ENCODE assay signal across 29 cellular contexts in the genomic region with DNA sequence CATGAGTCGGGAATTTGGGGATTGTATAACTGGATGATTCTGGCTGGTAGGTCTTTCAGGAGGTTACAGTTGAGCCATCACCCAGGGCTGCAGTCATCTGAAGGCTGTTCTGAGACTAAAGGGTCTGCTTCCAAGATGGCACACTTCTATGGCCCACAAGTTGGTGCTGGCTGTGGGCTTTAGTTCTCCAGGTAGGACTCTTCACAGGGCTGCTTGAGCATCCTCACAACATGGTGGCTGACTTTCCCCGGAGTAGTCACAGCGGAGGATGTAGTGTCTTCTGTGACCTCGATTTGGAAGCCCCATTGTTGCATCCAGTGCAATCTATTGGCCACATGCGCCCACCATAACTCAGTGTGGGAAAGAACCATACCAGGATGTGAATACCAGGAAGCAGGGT.
"Had no signal": no experiment of that assay in that cellular context is flagged by ENCODE, and none has a peak within 500 bp of the region (broad histone marks: within the 10 kb centered on the region; RNA-seq: fewer than 3 reads in every experiment).

No MANE protein-coding gene starts in this region.

- H3K27ac Mint-ChIP-seq: activated CD4-positive, alpha-beta memory T cell treated with anti-CD3 and anti-CD28 coated beads for 36 hours; activated CD8-positive, alpha-beta memory T cell treated with anti-CD3 and anti-CD28 coated beads, Interleukin-2, amount 10 ng/mL, durations not matched to agents 7 days and 5 days; activated CD8-positive, alpha-beta T cell treated with anti-CD3 and anti-CD28 coated beads, Interleukin-2, amount 10 ng/mL, durations not matched to agents 7 days and 5 days; activated naive CD4-positive, alpha-beta T cell treated with anti-CD3 and anti-CD28 coated beads for 36 hours; activated naive CD4-positive, alpha-beta T cell treated with anti-CD3 and anti-CD28 coated beads, Interleukin-2, amount 50 U/mL, for 24 hours; activated naive CD8-positive, alpha-beta T cell treated with anti-CD3 and anti-CD28 coated beads for 36 hours; activated naive CD8-positive, alpha-beta T cell treated with anti-CD3 and anti-CD28 coated beads, Interleukin-2, amount 50 U/mL, for 24 hours; activated T-helper 1 cell treated with anti-CD3 and anti-CD28 coated beads, Interleukin-12 subunit alpha, Interleukin-12 subunit beta, Interleukin-2, Interleukin-4 antibody, amounts not matched to agents 30 ng/mL and 10 ng/mL and 1 ng/mL, durations not matched to agents 14 hours and 24 hours and 36 hours; activated T-helper 2 cell treated with anti-CD3 and anti-CD28 coated beads, Interferon-gamma antibody, Interleukin-2, Interleukin-4, amounts not matched to agents 10 μg/mL and 5 μg/mL and 100 μg/mL, durations not matched to agents 14 hours and 24 hours and 36 hours; brain had no signal

- H3K4me3 ChIP-seq: ascending aorta, breast epithelium, cardiac muscle cell, colonic mucosa, esophagus squamous epithelium, gastrocnemius medialis, heart left ventricle had no signal

- H3K4me1 ChIP-seq: ascending aorta, breast epithelium, colonic mucosa, esophagus squamous epithelium, gastrocnemius medialis had no signal

- DNase-seq: activated CD4-positive, alpha-beta memory T cell treated with anti-CD3 and anti-CD28 coated beads for 36 hours; activated CD4-positive, alpha-beta T cell treated with anti-CD3 and anti-CD28 coated beads for 1 hour; activated CD4-positive, alpha-beta T cell treated with anti-CD3 and anti-CD28 coated beads for 4 hours; activated CD8-positive, alpha-beta memory T cell treated with anti-CD3 and anti-CD28 coated beads, Interleukin-2, amount 10 ng/mL, durations not matched to agents 7 days and 5 days; activated CD8-positive, alpha-beta memory T cell treated with anti-CD3 and anti-CD28 coated beads, Interleukin-2, amount 50 U/mL, for 4 hours; activated CD8-positive, alpha-beta T cell treated with anti-CD3 and anti-CD28 coated beads, Interleukin-2, amount 10 ng/mL, durations not matched to agents 7 days and 5 days; activated effector memory CD4-positive, alpha-beta T cell treated with anti-CD3 and anti-CD28 coated beads, Interleukin-2, amount 50 U/mL, for 16 hours; activated naive CD4-positive, alpha-beta T cell treated with anti-CD3 and anti-CD28 coated beads for 36 hours; activated naive CD8-positive, alpha-beta T cell treated with anti-CD3 and anti-CD28 coated beads for 36 hours; activated naive CD8-positive, alpha-beta T cell treated with anti-CD3 and anti-CD28 coated beads, Interleukin-2, amount 50 U/mL, for 24 hours; activated T-cell treated with anti-CD3 and anti-CD28 coated beads, Interleukin-2, amount 50 U/mL, for 1 hour; activated T-cell treated with anti-CD3 and anti-CD28 coated beads, Interleukin-2, amount 50 U/mL, for 48 hours; central memory CD4-positive, alpha-beta T cell; cerebellar nuclear complex; colonic mucosa; effector CD8-positive, alpha-beta T cell; esophagus squamous epithelium; gastrocnemius medialis; glutamatergic neuron; heart left ventricle; T-helper 2 cell had no signal

- H3K27me3 Mint-ChIP-seq: activated naive CD4-positive, alpha-beta T cell treated with anti-CD3 and anti-CD28 coated beads, Interleukin-2, amount 50 U/mL, for 24 hours had no signal

- H3K4me1 Mint-ChIP-seq: brain had no signal

- H3K36me3 Mint-ChIP-seq: activated CD4-positive, alpha-beta memory T cell treated with anti-CD3 and anti-CD28 coated beads for 36 hours; activated CD8-positive, alpha-beta memory T cell treated with anti-CD3 and anti-CD28 coated beads, Interleukin-2, amount 10 ng/mL, durations not matched to agents 7 days and 5 days; activated naive CD4-positive, alpha-beta T cell treated with anti-CD3 and anti-CD28 coated beads, Interleukin-2, amount 50 U/mL, for 24 hours; activated naive CD8-positive, alpha-beta T cell treated with anti-CD3 and anti-CD28 coated beads for 36 hours had no signal

- H3K27ac ChIP-seq: ascending aorta, breast epithelium, cardiac muscle cell, colonic mucosa, epithelial cell of prostate, esophagus squamous epithelium, gastrocnemius medialis, heart left ventricle had no signal

- H3K4me3 Mint-ChIP-seq: activated CD4-positive, alpha-beta memory T cell treated with anti-CD3 and anti-CD28 coated beads for 36 hours; activated CD8-positive, alpha-beta memory T cell treated with anti-CD3 and anti-CD28 coated beads, Interleukin-2, amount 10 ng/mL, durations not matched to agents 7 days and 5 days; activated CD8-positive, alpha-beta T cell treated with anti-CD3 and anti-CD28 coated beads, Interleukin-2, amount 10 ng/mL, durations not matched to agents 7 days and 5 days; activated naive CD4-positive, alpha-beta T cell treated with anti-CD3 and anti-CD28 coated beads for 36 hours; activated naive CD4-positive, alpha-beta T cell treated with anti-CD3 and anti-CD28 coated beads, Interleukin-2, amount 50 U/mL, for 24 hours; activated naive CD8-positive, alpha-beta T cell treated with anti-CD3 and anti-CD28 coated beads for 36 hours; activated naive CD8-positive, alpha-beta T cell treated with anti-CD3 and anti-CD28 coated beads, Interleukin-2, amount 50 U/mL, for 24 hours; activated T-helper 1 cell treated with anti-CD3 and anti-CD28 coated beads, Interleukin-12 subunit alpha, Interleukin-12 subunit beta, Interleukin-2, Interleukin-4 antibody, amounts not matched to agents 30 ng/mL and 10 ng/mL and 1 ng/mL, durations not matched to agents 14 hours and 24 hours and 36 hours; brain had no signal

- H3K9me3 Mint-ChIP-seq: activated naive CD4-positive, alpha-beta T cell treated with anti-CD3 and anti-CD28 coated beads, Interleukin-2, amount 50 U/mL, for 24 hours; activated naive CD8-positive, alpha-beta T cell treated with anti-CD3 and anti-CD28 coated beads for 36 hours; activated naive CD8-positive, alpha-beta T cell treated with anti-CD3 and anti-CD28 coated beads, Interleukin-2, amount 50 U/mL, for 24 hours; activated T-helper 1 cell treated with anti-CD3 and anti-CD28 coated beads, Interleukin-12 subunit alpha, Interleukin-12 subunit beta, Interleukin-2, Interleukin-4 antibody, amounts not matched to agents 30 ng/mL and 10 ng/mL and 1 ng/mL, durations not matched to agents 14 hours and 24 hours and 36 hours had no signal

- H3K27me3 ChIP-seq: ascending aorta, breast epithelium, cardiac muscle cell, colonic mucosa, heart left ventricle had no signal

- H3K36me3 ChIP-seq: ascending aorta, breast epithelium, cardiac muscle cell, colonic mucosa, esophagus squamous epithelium, gastrocnemius medialis, heart left ventricle had no signal

- ATAC-seq: activated CD8-positive, alpha-beta memory T cell treated with anti-CD3 and anti-CD28 coated beads, Interleukin-2, amount 10 ng/mL, durations not matched to agents 7 days and 5 days; activated CD8-positive, alpha-beta T cell treated with anti-CD3 and anti-CD28 coated beads, Interleukin-2, amount 10 ng/mL, durations not matched to agents 7 days and 5 days; activated naive CD8-positive, alpha-beta T cell treated with anti-CD3 and anti-CD28 coated beads, Interleukin-2, amount 50 U/mL, for 24 hours; gastrocnemius medialis had no signal

- H3K9me3 ChIP-seq: ascending aorta, breast epithelium, colonic mucosa, esophagus squamous epithelium, gastrocnemius medialis, heart left ventricle had no signal
